In genomic region chrX:57102918-57103317, GRCh38 we compare ENCODE assay signal across 1 cellular context. TPM values are rescaled to one million over a fixed set of nuclear protein-coding genes. Genes with fewer than 3 reads are reported as not detected.
"Had no signal": no experiment of that assay in that cellular context is flagged by ENCODE, and none has a peak within 500 bp of the region (broad histone marks: within the 10 kb centered on the region; RNA-seq: fewer than 3 reads in every experiment).

No MANE protein-coding gene starts in this region.

RNA-seq across cellular contexts. Expression of gene SPIN2A, which starts 34.3 kb away (rescaled TPM):
- total RNA-seq: bronchial epithelial cell had no signal
